Comparison of ENCODE assay signal across 26 cellular contexts in the genomic region with DNA sequence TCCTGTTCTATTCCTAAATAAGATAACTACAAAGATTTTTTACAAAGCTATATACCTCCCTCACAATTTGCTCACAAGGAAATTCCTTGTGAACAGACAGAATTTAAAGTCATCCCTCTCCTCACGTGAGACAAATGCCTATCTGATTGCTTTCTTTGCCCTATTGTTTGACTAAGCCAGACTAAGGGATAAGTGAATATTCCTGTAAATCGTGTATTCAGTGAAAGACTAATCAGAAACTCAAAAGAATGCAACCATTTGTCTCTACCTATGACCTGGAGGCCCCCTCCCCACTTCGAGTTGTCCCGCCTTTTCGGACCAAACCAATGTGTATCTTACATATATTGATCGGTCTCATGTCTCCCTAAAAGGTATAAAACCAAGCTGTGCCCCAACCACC.
"Had no signal": no experiment of that assay in that cellular context is flagged by ENCODE, and none has a peak within 500 bp of the region (broad histone marks: within the 10 kb centered on the region; RNA-seq: fewer than 3 reads in every experiment).

No MANE protein-coding gene starts in this region.

- DNase-seq: dermis blood vessel endothelial cell; effector memory CD4-positive, alpha-beta T cell; erythroblast; esophagus squamous epithelium; foreskin melanocyte; glutamatergic neuron; hypothalamus; kidney; mesenchymal stem cell; midbrain; naive thymus-derived CD8-positive, alpha-beta T cell; nephron progenitor cell; nucleus accumbens; sigmoid colon; stimulated activated CD4-positive, alpha-beta T cell treated with anti-CD3 and anti-CD28 coated beads, Interleukin-2, amount 100 ng/mL, for 24 hours; stimulated activated CD4-positive, alpha-beta T cell treated with anti-CD3 and anti-CD28 coated beads, Interleukin-4, amount 100 ng/mL, for 24 hours; stimulated activated naive CD4-positive, alpha-beta T cell treated with Interleukin-2 at 50 U/mL for 16 hours; stomach; thyroid gland; trophoblast cell had no signal

- H3K4me3 Mint-ChIP-seq: naive thymus-derived CD8-positive, alpha-beta T cell; nephron progenitor cell; stimulated activated effector memory CD8-positive, alpha-beta T cell treated with anti-CD3 and anti-CD28 coated beads, Interleukin-12 subunit alpha, Interleukin-12 subunit beta, amount 100 ng/mL, for 72 hours had no signal

- H3K4me1 Mint-ChIP-seq: naive thymus-derived CD8-positive, alpha-beta T cell; nephron progenitor cell; stimulated activated effector memory CD8-positive, alpha-beta T cell treated with anti-CD3 and anti-CD28 coated beads, Interleukin-12 subunit alpha, Interleukin-12 subunit beta, amount 100 ng/mL, for 72 hours had no signal

- H3K27me3 ChIP-seq: esophagus squamous epithelium, right atrium auricular region, sigmoid colon, stomach, thyroid gland, vagina had no signal

- H3K27me3 Mint-ChIP-seq: naive thymus-derived CD8-positive, alpha-beta T cell had no signal

- H3K36me3 Mint-ChIP-seq: stimulated activated effector memory CD8-positive, alpha-beta T cell treated with anti-CD3 and anti-CD28 coated beads, Interleukin-12 subunit alpha, Interleukin-12 subunit beta, amount 100 ng/mL, for 72 hours had no signal

- H3K36me3 ChIP-seq: prostate gland, right atrium auricular region, thyroid gland, vagina had no signal

- H3K27ac ChIP-seq: coronary artery, esophagus squamous epithelium, prostate gland, right atrium auricular region, sigmoid colon, stomach, thyroid gland, vagina had no signal

- H3K9me3 Mint-ChIP-seq: naive thymus-derived CD8-positive, alpha-beta T cell; stimulated activated effector memory CD8-positive, alpha-beta T cell treated with anti-CD3 and anti-CD28 coated beads, Interleukin-12 subunit alpha, Interleukin-12 subunit beta, amount 100 ng/mL, for 72 hours had no signal

- H3K4me1 ChIP-seq: esophagus squamous epithelium, prostate gland, right atrium auricular region, sigmoid colon, stomach, thyroid gland, vagina had no signal

- H3K9me3 ChIP-seq: esophagus squamous epithelium, prostate gland, right atrium auricular region, sigmoid colon, stomach, thyroid gland, vagina had no signal

- H3K4me3 ChIP-seq: coronary artery, esophagus squamous epithelium, prostate gland, right atrium auricular region, sigmoid colon, stomach, thyroid gland, vagina had no signal

- ATAC-seq: left lobe of liver; naive thymus-derived CD8-positive, alpha-beta T cell; stimulated activated effector memory CD8-positive, alpha-beta T cell treated with anti-CD3 and anti-CD28 coated beads, Interleukin-12 subunit alpha, Interleukin-12 subunit beta, amount 100 ng/mL, for 72 hours had no signal

- H3K27ac Mint-ChIP-seq: naive thymus-derived CD8-positive, alpha-beta T cell; nephron progenitor cell; stimulated activated effector memory CD8-positive, alpha-beta T cell treated with anti-CD3 and anti-CD28 coated beads, Interleukin-12 subunit alpha, Interleukin-12 subunit beta, amount 100 ng/mL, for 72 hours had no signal
